Comparison of ENCODE assay signal across 8 cellular contexts in the genomic region with DNA sequence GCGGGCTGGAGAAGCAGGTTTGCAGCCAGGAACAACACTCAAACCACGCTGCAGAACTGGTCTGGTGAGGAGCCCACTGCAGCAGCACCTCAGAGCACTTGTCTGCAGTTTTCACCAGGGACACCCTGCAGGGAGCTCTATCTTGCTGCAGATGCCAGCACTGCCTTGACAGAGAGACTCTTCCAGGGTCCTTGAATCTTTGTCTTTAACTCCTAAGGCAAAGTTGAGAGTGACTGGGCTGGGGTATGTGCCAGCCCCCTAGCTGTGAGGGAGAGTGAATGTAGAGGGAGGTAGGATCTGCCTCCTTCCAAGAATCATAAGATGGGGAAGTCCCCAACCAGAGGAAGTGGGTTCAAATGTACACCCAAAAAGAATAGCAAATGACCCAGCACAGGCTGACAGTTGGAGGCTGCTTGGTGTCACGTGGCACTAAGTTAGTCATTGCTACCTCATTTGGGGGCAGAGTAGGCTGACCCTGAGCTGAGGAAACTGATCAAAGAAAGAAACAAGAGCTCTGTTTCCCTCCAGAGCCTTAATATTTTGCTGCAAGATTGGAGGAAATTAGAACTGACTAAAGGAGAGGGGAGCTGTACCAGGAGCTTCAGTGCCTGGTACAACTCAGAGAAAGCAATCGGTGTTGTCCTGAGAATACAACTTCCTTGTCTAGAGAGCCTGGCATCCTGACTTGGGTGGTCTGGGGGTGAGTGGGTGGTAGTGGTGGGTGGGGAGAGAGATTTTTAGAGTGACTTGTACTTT. TPM values are rescaled to one million over a fixed set of nuclear protein-coding genes. Genes with fewer than 3 reads are reported as not detected.
DNase-seq lines count a peak whose midpoint lies in the region; ATAC-seq and TF ChIP-seq lines count a peak whose summit lies in the region.

No MANE protein-coding gene starts in this region.

- H3K9ac ChIP-seq in fibroblast of lung (ENCODE audit: insufficient read depth, low read length), result no peak overlapping the region

- H3K27me3 Mint-ChIP-seq in glutamatergic neuron (ENCODE audit: unreplicated experiment), result no peaks in the 10 kb centered on the region

- peak overlapping the region; percentile 22; the same call in 1 of the 2 replicates for H3K4me3 ChIP-seq in Jurkat, Clone E6-1 (ENCODE audit: low read length)
- H3K4me3 ChIP-seq in fibroblast of lung (replicated peaks in 1 of 4; ENCODE audit: control extremely low read depth in 1 of 4, insufficient read depth in 1 of 4, low read depth in 3 of 4, low read length in 4 of 4) (no peak overlapping the region), ascending aorta (no peak overlapping the region)

- H3K27me3 ChIP-seq in fibroblast of lung (ENCODE audit: control insufficient read depth, insufficient read depth, low read length) (no peaks in the 10 kb centered on the region), ascending aorta (no peaks in the 10 kb centered on the region)

- no peaks in the 10 kb centered on the region for H3K79me2 ChIP-seq in fibroblast of lung (ENCODE audit: control insufficient read depth, insufficient read depth, low read length)

- no peaks in the 10 kb centered on the region for H3K36me3 Mint-ChIP-seq in glutamatergic neuron (ENCODE audit: unreplicated experiment)

- H3K27ac Mint-ChIP-seq in glutamatergic neuron (ENCODE audit: unreplicated experiment), result no peak overlapping the region

- H3K4me3 Mint-ChIP-seq in glutamatergic neuron (ENCODE audit: unreplicated experiment), result no peak overlapping the region

- H3K4me2 ChIP-seq in fibroblast of lung (ENCODE audit: extremely low read depth, insufficient read depth, low read length), result peak overlapping the region; percentile 44

- no peaks in the 10 kb centered on the region for H3K4me1 Mint-ChIP-seq in glutamatergic neuron (ENCODE audit: low read depth, unreplicated experiment)

- POLR2A ChIA-PET in GM10248 (lab: Yijun Ruan, JAX), result interaction anchor here (0.6 to 2.3 kb wide), 3 partner anchors 28 to 184 kb away, joined by 3 to 7 read pairs (median 4); a partner anchor contains a TSS

- no peaks in the 10 kb centered on the region for H3K9me3 Mint-ChIP-seq in glutamatergic neuron (ENCODE audit: unreplicated experiment)

- H3K4me1 ChIP-seq in fibroblast of lung (ENCODE audit: control insufficient read depth, extremely low read depth, insufficient read depth, low read length), result peaks cover 5% of the 10 kb centered on the region
- H3K4me1 ChIP-seq in ascending aorta, result no peaks in the 10 kb centered on the region

- H4K20me1 ChIP-seq in fibroblast of lung (ENCODE audit: control insufficient read depth, extremely low read depth, insufficient read depth, low read length), result no peaks in the 10 kb centered on the region

- DNase-seq in GM10248 (ENCODE audit: extremely low spot score) (peak; percentile 36), fibroblast of lung (ENCODE audit: low read depth in 2 of 2) (peak; percentile 37 to 64), glutamatergic neuron (no peak), ascending aorta (ENCODE audit: low spot score in 2 of 2) (no peak)
- DNase-seq in Jurkat, Clone E6-1 (ENCODE audit: low read depth, low spot score), result peak; percentile 69
- DNase-seq in activated CD4-positive, alpha-beta T cell treated with anti-CD3 and anti-CD28 coated beads for 48 hours, result peak; percentile 68
- peak; percentile 44 to 53 for DNase-seq in stimulated activated CD8-positive, alpha-beta memory T cell treated with anti-CD3 and anti-CD28 coated beads, Interleukin-15, amount 100 ng/mL, for 48 hours (ENCODE audit: low read depth in 2 of 2)

- H3K36me3 ChIP-seq in fibroblast of lung (ENCODE audit: control insufficient read depth, insufficient read depth, low read length) (no peaks in the 10 kb centered on the region), ascending aorta (no peaks in the 10 kb centered on the region)

- CTCF ChIA-PET in GM10248 (lab: Yijun Ruan, JAX), result interaction anchor here (0.9 to 1.3 kb wide), 5 partner anchors 14 to 28 kb away, joined by 3 to 5 read pairs (median 3); a partner anchor contains a TSS

- H3K9me3 ChIP-seq in fibroblast of lung (ENCODE audit: control insufficient read depth, insufficient read depth, low read depth, low read length) (no peaks in the 10 kb centered on the region), ascending aorta (no peaks in the 10 kb centered on the region)

- no peak for TF ChIP-seq CTCF in GM10248 (IDR thresholded peaks at IDR 0.05; ENCODE audit: control extremely low read depth, extremely low read depth, low read depth, missing control alignments)
- TF ChIP-seq CTCF in fibroblast of lung (conservative IDR thresholded peaks at IDR 0.05 in 1 of 2, IDR thresholded peaks at IDR 0.05 in 1 of 2; ENCODE audit: low read depth in 1 of 2, low read length in 2 of 2), result no peak
- no peak for TF ChIP-seq CTCF in glutamatergic neuron (IDR thresholded peaks at IDR 0.05; ENCODE audit: partially characterized antibody, unreplicated experiment)
- no peak for TF ChIP-seq CTCF in ascending aorta (IDR thresholded peaks at IDR 0.05)

- H2AFZ ChIP-seq in fibroblast of lung (ENCODE audit: low read length), result no peak overlapping the region

- intact Hi-C loops in ascending aorta (cut with DNase I), result no loop called here

- peak; percentile 65 for ATAC-seq in GM21529 (IDR thresholded peaks at IDR 0.05; ENCODE audit: unreplicated experiment)

- no peak overlapping the region for H3K27ac ChIP-seq in fibroblast of lung (ENCODE audit: insufficient read depth, low read length)
- no peak overlapping the region for H3K27ac ChIP-seq in ascending aorta

RNA-seq across cellular contexts. Expression of a gene that starts 28.2 kb away (rescaled TPM):
- polyA plus RNA-seq in Jurkat, Clone E6-1 (2012; ENCODE audit: insufficient read depth, insufficient read length), result 87.8 TPM
- total RNA-seq in fibroblast of lung (85.5 and 146 TPM in 2 replicates), glutamatergic neuron (ENCODE audit: unreplicated experiment) (311 TPM), ascending aorta (135 TPM)
- polyA plus RNA-seq in fibroblast of lung, result 52.8 and 73.3 TPM in 2 replicates
- polyA plus RNA-seq in fibroblast of lung (2012), result 61.4 and 68.0 TPM in 2 replicates
- 350 and 439 TPM in 2 replicates for polyA minus RNA-seq in fibroblast of lung (ENCODE audit: low replicate concordance)

Comparison
In these comparisons a context has a peak if more than half of its experiments do, and no peak if none do; other contexts are left out.
1. DNase-seq: peak in GM10248 (single experiment), Jurkat, Clone E6-1 (single experiment), activated CD4-positive, alpha-beta T cell treated with anti-CD3 and anti-CD28 coated beads for 48 hours (single experiment), fibroblast of lung (2 of 2) and stimulated activated CD8-positive, alpha-beta memory T cell treated with anti-CD3 and anti-CD28 coated beads, Interleukin-15, amount 100 ng/mL, for 48 hours (2 of 2); none in glutamatergic neuron (single experiment) and ascending aorta (0 of 2).